ENCODE assay signal across 13 cellular contexts in genomic region chr2:236353594-236353942, GRCh38.
"Had no signal": no experiment of that assay in that cellular context is flagged by ENCODE, and none has a peak within 500 bp of the region (broad histone marks: within the 10 kb centered on the region; RNA-seq: fewer than 3 reads in every experiment).

No MANE protein-coding gene starts in this region.

- H3K9me3 ChIP-seq: MG63, SJCRH30 had no signal

- H3K27me3 ChIP-seq: MG63, SJCRH30 had no signal

- DNase-seq: MG63, NCI-H1436, NCI-H187, NCI-H2029, NCI-H2081 treated with DMSO at 0.1 percent for 48 hours, NCI-H226, NCI-H510A, NCI-H524 treated with DMSO at 0.1 percent for 48 hours, SHP77 treated with DMSO at 0.1 percent for 48 hours had no signal

- H3K27ac ChIP-seq: RWPE1, SJCRH30 had no signal

- ATAC-seq: HepG2, Panc1 had no signal

- H3K36me3 ChIP-seq: MG63, SJCRH30 had no signal

- H3K4me3 ChIP-seq: MG63 had no signal
